Comparison of ENCODE assay signal across 11 cellular contexts in genomic region chr17:45942284-45942683, GRCh38. TPM values are rescaled to one million over a fixed set of nuclear protein-coding genes. Genes with fewer than 3 reads are reported as not detected.
A peak's percentile ranks its signal among the peaks of the same experiment; 100 is the strongest.
DNase-seq lines count a peak whose midpoint lies in the region; ATAC-seq and TF ChIP-seq lines count a peak whose summit lies in the region.
"Had no signal": no experiment of that assay in that cellular context is flagged by ENCODE, and none has a peak within 500 bp of the region (broad histone marks: within the 10 kb centered on the region; RNA-seq: fewer than 3 reads in every experiment).

No MANE protein-coding gene starts in this region.

- H3K4me3 ChIP-seq in GM23338 (peak overlapping the region; percentile 27; the same call in 1 of the 2 replicates), WERI-Rb-1 (ENCODE audit: low read depth, low read length) (no peak overlapping the region), skeletal muscle tissue (ENCODE audit: low read length in 3 of 3) (peak overlapping the region in 1 of 3 donors; percentile 29), mesendoderm (ENCODE audit: low read length) (no peak overlapping the region)

- H3K18ac ChIP-seq in mesendoderm (ENCODE audit: low read length) = no peak overlapping the region

- no peak overlapping the region for H2BK120ac ChIP-seq in mesendoderm (ENCODE audit: low read depth, low read length)

- H3K4ac ChIP-seq in mesendoderm (ENCODE audit: low read depth, low read length) = no peak overlapping the region

- H3K9me3 ChIP-seq in WERI-Rb-1 (ENCODE audit: severe bottlenecking) = no peaks in the 10 kb centered on the region
- no peaks in the 10 kb centered on the region for H3K9me3 ChIP-seq in skeletal muscle tissue (ENCODE audit: control insufficient read depth in 3 of 3, low read length in 3 of 3)
- H3K9me3 ChIP-seq: neutrophil had no signal

- H2BK5ac ChIP-seq in mesendoderm (ENCODE audit: low read length) = no peak overlapping the region

- H4K8ac ChIP-seq in mesendoderm (ENCODE audit: low read depth, low read length) = no peak overlapping the region

- H3K4me2 ChIP-seq in GM23338 (peak overlapping the region; percentile 65), mesendoderm (ENCODE audit: low read length) (no peak overlapping the region)

- no peak overlapping the region for H4K5ac ChIP-seq in mesendoderm (ENCODE audit: low read length)

- H3K56ac ChIP-seq in mesendoderm (ENCODE audit: low read length) = no peak overlapping the region

- no peaks in the 10 kb centered on the region for H3K79me2 ChIP-seq in GM23338 (replicated peaks; ENCODE audit: insufficient read depth)
- H3K79me2 ChIP-seq in mesendoderm (ENCODE audit: control insufficient read depth, insufficient read depth, low read length) = no peaks in the 10 kb centered on the region

- H3K36me3 ChIP-seq in GM23338 (ENCODE audit: insufficient read depth) (no peaks in the 10 kb centered on the region), WERI-Rb-1 (no peaks in the 10 kb centered on the region), skeletal muscle tissue (ENCODE audit: control insufficient read depth in 3 of 3, insufficient read depth in 3 of 3, low read length in 3 of 3) (no peaks in the 10 kb centered on the region), mesendoderm (ENCODE audit: control insufficient read depth, insufficient read depth, low read length) (no peaks in the 10 kb centered on the region)
- H3K36me3 ChIP-seq: neutrophil had no signal

- H3K27ac ChIP-seq in GM23338 (ENCODE audit: low read depth) = no peak overlapping the region
- H3K27ac ChIP-seq in WERI-Rb-1 = no peak overlapping the region
- peak overlapping the region; percentile 87 for H3K27ac ChIP-seq in skeletal muscle tissue (ENCODE audit: low read depth, low read length)
- H3K27ac ChIP-seq in mesendoderm (ENCODE audit: low read depth, low read length) = no peak overlapping the region
- H3K27ac ChIP-seq: neutrophil had no signal

- H3K4me1 ChIP-seq in GM23338 (ENCODE audit: insufficient read depth) = peaks cover 24% of the 10 kb centered on the region
- H3K4me1 ChIP-seq in skeletal muscle tissue (ENCODE audit: control insufficient read depth in 3 of 3, insufficient read depth in 3 of 3, low read length in 3 of 3) = peaks cover 39 to 64% (median 55%) of the 10 kb centered on the region in 3 donors
- H3K4me1 ChIP-seq in mesendoderm (ENCODE audit: control insufficient read depth, low read depth, low read length) = peaks cover 4% of the 10 kb centered on the region

- peak overlapping the region; percentile 22; the same call in 1 of the 3 replicates for H3K4me3 Mint-ChIP-seq in GM23338

- peaks cover 10% of the 10 kb centered on the region for H3K27me3 Mint-ChIP-seq in GM23338 (ENCODE audit: insufficient read depth, low read depth, poor library complexity)

- H2AFZ ChIP-seq in GM23338 = peak overlapping the region; percentile 72

- H3K9ac ChIP-seq in skeletal muscle tissue (ENCODE audit: low read depth in 1 of 3, low read length in 3 of 3) = peak overlapping the region in 2 of 3 donors; percentile 69 to 76
- no peak overlapping the region for H3K9ac ChIP-seq in mesendoderm (ENCODE audit: low read length)

- TF ChIP-seq CTCF in GM23338 (conservative IDR thresholded peaks at IDR 0.05; ENCODE audit: low read depth in 2 of 2) = no peak
- no peak for TF ChIP-seq CTCF in WERI-Rb-1 (IDR thresholded peaks at IDR 0.05; ENCODE audit: low read depth, low read length)

- H3F3A ChIP-seq in GM23338 (replicated peaks; ENCODE audit: low read depth) = no peaks in the 10 kb centered on the region

- intact Hi-C loops in left ventricle myocardium superior (cut with micrococcal nuclease) = loop anchor here (10.0 kb wide), 1 partner anchor 47 kb away; the partner anchor contains the start of gene MAPT

- no peaks in the 10 kb centered on the region for H3K79me1 ChIP-seq in mesendoderm (ENCODE audit: low read length)

- no peaks in the 10 kb centered on the region for H3K9me2 ChIP-seq in GM23338 (ENCODE audit: insufficient read depth)

- H2BK15ac ChIP-seq in mesendoderm (replicated peaks; ENCODE audit: low read depth) = no peak overlapping the region

- H2AK5ac ChIP-seq in mesendoderm (ENCODE audit: low read length) = no peak overlapping the region

- no peak overlapping the region for H3K23ac ChIP-seq in mesendoderm (ENCODE audit: low read length)

- no peak overlapping the region for H3K27ac Mint-ChIP-seq in GM23338

- H4K20me1 ChIP-seq in GM23338 (replicated peaks; ENCODE audit: insufficient read depth) = no peaks in the 10 kb centered on the region

- H3K9me3 Mint-ChIP-seq in GM23338 = peaks cover 3% of the 10 kb centered on the region; the same call in 1 of the 3 replicates

- H3K4me1 Mint-ChIP-seq in GM23338 = peaks cover 36% of the 10 kb centered on the region

- H3K36me3 Mint-ChIP-seq in GM23338 (ENCODE audit: low read depth) = no peaks in the 10 kb centered on the region

- H3K27me3 ChIP-seq in GM23338 (ENCODE audit: insufficient read depth) (no peaks in the 10 kb centered on the region), WERI-Rb-1 (ENCODE audit: insufficient read depth, low read depth, severe bottlenecking) (no peaks in the 10 kb centered on the region), skeletal muscle tissue (ENCODE audit: control insufficient read depth in 3 of 3, insufficient read depth in 3 of 3, low read length in 3 of 3) (no peaks in the 10 kb centered on the region), mesendoderm (ENCODE audit: insufficient read depth, low read length, poor library complexity) (no peaks in the 10 kb centered on the region)

- no CpG with 5 or more reads among the region's 11 CpGs for WGBS in mesendoderm (ENCODE audit: extremely low coverage, insufficient coverage, low lambda C conversion rate)

- ATAC-seq in GM23338 = peak; percentile 82
- ATAC-seq in left ventricle myocardium superior = peak; percentile 97
- ATAC-seq in GM18870 (IDR thresholded peaks at IDR 0.05; ENCODE audit: unreplicated experiment) = no peak
- ATAC-seq: PC-3 had no signal

- DNase-seq in GM23338 (ENCODE audit: low spot score) (peak; percentile 49), WERI-Rb-1 (peak; percentile 60), left ventricle myocardium superior (peak; percentile 87), NAMALWA (ENCODE audit: low spot score) (no peak), mesendoderm (no peak), NCI-H1417 (lab: John Stamatoyannopoulos, UW) (no peak)
- DNase-seq: PC-3 had no signal

TF ChIP-seq in GM23338, 12 proteins besides CTCF, POLR2A, EP300 and RAD21 (continues in another document):
- TF ChIP-seq ZNF331 (CRISPR knock-in tag; IDR thresholded peaks at IDR 0.05; ENCODE audit: low read depth) = no peak
- no peak for TF ChIP-seq REST (IDR thresholded peaks at IDR 0.05; ENCODE audit: unreplicated experiment)
- TF ChIP-seq JUNB (IDR thresholded peaks at IDR 0.05; ENCODE audit: unreplicated experiment) = no peak
- TF ChIP-seq EZH2 (IDR thresholded peaks at IDR 0.05; ENCODE audit: low read depth, unreplicated experiment) = no peak
- TF ChIP-seq EZH2phosphoT487 (IDR thresholded peaks at IDR 0.05; ENCODE audit: unreplicated experiment) = no peak
- no peak for TF ChIP-seq POLR2AphosphoS5 (IDR thresholded peaks at IDR 0.05; ENCODE audit: low read depth)

RNA-seq across cellular contexts. Expression of gene MAPT, which starts 47.9 kb away (rescaled TPM):
- 1.1 and 1.7 TPM in 2 replicates for total RNA-seq in GM23338 (2014; rRNA removed; shearing (Covaris generic))
- polyA plus RNA-seq in GM23338 (2016; fragmentation: Nextera tagmentation; extraction: Ambion mirVana) = 2.1 and 2.8 TPM in 2 replicates
- total RNA-seq in left ventricle myocardium superior (42.2 TPM), skeletal muscle tissue (4.7 TPM)
- 0.45 TPM for polyA plus RNA-seq in mesendoderm (2013, experiment 1 of 2)
- polyA plus RNA-seq in mesendoderm (2013, experiment 2 of 2) = 0.66 TPM

RNA-seq across cellular contexts. Expression of gene STH, which starts 56.8 kb away (rescaled TPM):
- not detected in 2 replicates for total RNA-seq in GM23338 (2014; rRNA removed; shearing (Covaris generic))
- 0.55 TPM in 1 of 2 replicates, not detected in the other for polyA plus RNA-seq in GM23338 (2016; fragmentation: Nextera tagmentation; extraction: Ambion mirVana)
- total RNA-seq in left ventricle myocardium superior (not detected), skeletal muscle tissue (not detected)
- not detected for polyA plus RNA-seq in mesendoderm (2013, experiment 1 of 2)
- polyA plus RNA-seq in mesendoderm (2013, experiment 2 of 2) = not detected
- total RNA-seq: activated CD8-positive, alpha-beta memory T cell treated with anti-CD3 and anti-CD28 coated beads for 36 hours; PC-3 had no signal

Comparison
In these comparisons a context has a peak if more than half of its experiments do, and no peak if none do; other contexts are left out.
1. DNase-seq: peak in GM23338 (single experiment), WERI-Rb-1 (single experiment) and left ventricle myocardium superior (single experiment); none in NAMALWA (single experiment), mesendoderm (single experiment) and NCI-H1417 (0 of 3).